In the genomic region with DNA sequence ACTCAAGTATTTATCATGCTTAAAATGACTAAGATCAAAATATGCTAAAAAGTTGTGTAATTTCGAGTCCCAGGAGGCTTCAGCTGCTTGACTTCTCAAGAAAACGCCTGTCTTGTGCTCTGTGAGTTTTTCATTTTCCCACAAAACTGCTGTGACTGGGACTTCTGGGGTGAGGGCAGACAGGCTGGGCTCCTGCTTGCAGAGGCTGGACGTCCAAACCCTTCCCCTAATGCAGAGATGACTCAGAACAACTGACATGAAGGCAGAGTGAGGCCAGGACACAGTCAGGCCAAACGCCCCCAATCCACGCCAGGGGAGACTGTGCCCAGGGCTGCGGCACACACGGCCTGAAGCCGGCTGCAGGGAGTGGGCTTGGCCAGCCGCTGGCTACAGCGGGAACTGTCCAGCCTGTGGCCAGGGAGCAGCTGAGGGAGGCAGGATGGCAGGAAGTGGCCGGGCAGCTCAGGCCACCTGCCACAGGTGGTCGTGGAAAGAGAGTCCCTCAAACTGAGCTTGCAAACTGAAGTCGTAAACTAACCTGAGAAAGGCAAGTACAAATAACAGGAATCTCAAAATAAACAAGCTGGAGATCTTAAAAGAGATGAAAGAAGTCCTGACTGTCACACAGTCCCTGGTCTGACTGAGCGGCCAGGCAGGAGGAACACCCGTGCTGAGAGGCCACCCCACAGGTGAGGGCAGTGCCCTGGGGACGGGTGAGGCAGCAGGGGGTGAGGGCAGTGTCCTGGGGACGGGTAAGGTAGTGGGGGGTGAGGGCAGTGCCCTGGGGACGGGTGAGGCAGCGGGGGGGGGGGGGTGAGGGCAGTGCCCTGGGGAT, we compare ENCODE assay signal across 14 cellular contexts. TPM values are rescaled to one million over a fixed set of nuclear protein-coding genes. Genes with fewer than 3 reads are reported as not detected.
A peak's percentile ranks its signal among the peaks of the same experiment; 100 is the strongest.
DNase-seq lines count a peak whose midpoint lies in the region; ATAC-seq and TF ChIP-seq lines count a peak whose summit lies in the region.
"Had no signal": no experiment of that assay in that cellular context is flagged by ENCODE, and none has a peak within 500 bp of the region (broad histone marks: within the 10 kb centered on the region; RNA-seq: fewer than 3 reads in every experiment).

No MANE protein-coding gene starts in this region.

- no peak overlapping the region for H3K4me3 ChIP-seq in BJ (ENCODE audit: low read depth, low read length)
- H3K4me3 ChIP-seq in MG63, result no peak overlapping the region
- no peak overlapping the region for H3K4me3 ChIP-seq in thyroid gland (replicated peaks in 1 of 3)

- intact Hi-C loops in posterior vena cava (cut with DNase I), result no loop called here
- intact Hi-C loops in thyroid gland (cut with DNase I), result no loop called here

- no peak for TF ChIP-seq POLR2A in thyroid gland (IDR thresholded peaks at IDR 0.05)

- H3K4me1 ChIP-seq in thyroid gland, result no peaks in the 10 kb centered on the region

- H3K27me3 ChIP-seq in BJ (ENCODE audit: control insufficient read depth, insufficient read depth, low read length), result no peaks in the 10 kb centered on the region
- H3K27me3 ChIP-seq in MG63, result no peaks in the 10 kb centered on the region
- no peaks in the 10 kb centered on the region for H3K27me3 ChIP-seq in thyroid gland

- POLR2A ChIA-PET in BJ (lab: Charles Lee), result no interaction called here

- H3K9me3 ChIP-seq in MG63, result no peaks in the 10 kb centered on the region
- no peaks in the 10 kb centered on the region for H3K9me3 ChIP-seq in thyroid gland

- 73 to 75% methylated on average over 14 to 19 of the region's 19 CpGs for WGBS in thyroid gland, 2 donors

- CTCF ChIA-PET in BJ (lab: Yijun Ruan, JAX), result interaction anchor here (0.6 to 0.9 kb wide), 2 partner anchors 47 to 367 kb away, joined by 4 read pairs; no protein-coding TSS in a partner anchor

- no peak for ATAC-seq in left lobe of liver

- peak overlapping the region in 1 of 3 donors; percentile 32 for H3K27ac ChIP-seq in thyroid gland

- no peaks in the 10 kb centered on the region; the same call in 1 of the 2 replicates for H3K36me3 ChIP-seq in BJ (ENCODE audit: control insufficient read depth, insufficient read depth, low read length)
- H3K36me3 ChIP-seq in MG63, result peaks cover 5% of the 10 kb centered on the region
- peaks cover 4 to 8% of the 10 kb centered on the region in 2 donors for H3K36me3 ChIP-seq in thyroid gland

- TF ChIP-seq CTCF in BJ (IDR thresholded peaks at IDR 0.05; ENCODE audit: insufficient read depth, low read depth, low read length), result no peak
- TF ChIP-seq CTCF in thyroid gland (IDR thresholded peaks at IDR 0.05), result no peak

- DNase-seq in BJ (ENCODE audit: low read depth), result peak; percentile 97
- peak; percentile 68 for DNase-seq in MG63
- DNase-seq in dedifferentiated amniotic fluid mesenchymal stem cell (ENCODE audit: extremely low spot score), result peak; percentile 86
- peak; percentile 81 for DNase-seq in posterior vena cava (ENCODE audit: low spot score)
- no peak for DNase-seq in NOMO-1 treated with dmso at 0.1 percent for 144 hours (lab: John Stamatoyannopoulos, UW; ENCODE audit: unreplicated experiment)
- DNase-seq in effector CD4-positive, alpha-beta T cell, result no peak
- DNase-seq in thyroid gland, result no peak
- DNase-seq in left lobe of liver (ENCODE audit: low spot score), result no peak
- DNase-seq: activated CD4-positive, alpha-beta memory T cell treated with anti-CD3 and anti-CD28 coated beads, Interleukin-2, amount 10 ng/mL, durations not matched to agents 7 days and 5 days; activated naive CD8-positive, alpha-beta T cell treated with anti-CD3 and anti-CD28 coated beads, Interleukin-2, amount 10 ng/mL, durations not matched to agents 7 days and 5 days; NCI-H2227 treated with DMSO at 0.1 percent for 48 hours had no signal

RNA-seq across cellular contexts. Expression of a gene that starts 21.3 kb away (rescaled TPM):
- 8.5 and 8.9 TPM in 2 replicates for polyA plus RNA-seq in BJ (2011; rRNA removed)
- polyA minus RNA-seq in BJ (2011; rRNA and poly(A)+ RNA removed), result 2.3 and 8.4 TPM in 2 replicates
- total RNA-seq in MG63 (2014; rRNA removed; shearing (Covaris generic); ENCODE audit: low replicate concordance), result 12.1 and 15.3 TPM in 2 replicates
- total RNA-seq in posterior vena cava (10 to 100 TPM; 10.0 to 16.4 TPM), thyroid gland (10 to 100 TPM; 33.2 to 72.7 (median 40.9) TPM), left lobe of liver (44.3 TPM)

RNA-seq across cellular contexts. Expression of a gene that starts 21.6 kb away (rescaled TPM):
- polyA plus RNA-seq in BJ (2011; rRNA removed), result 21.3 and 37.9 TPM in 2 replicates
- 16.2 and 27.7 TPM in 2 replicates for polyA minus RNA-seq in BJ (2011; rRNA and poly(A)+ RNA removed)
- 21.2 and 33.7 TPM in 2 replicates for total RNA-seq in MG63 (2014; rRNA removed; shearing (Covaris generic); ENCODE audit: low replicate concordance)
- total RNA-seq in posterior vena cava, result 10 to 100 TPM; 21.0 to 26.8 TPM
- 10 to 100 TPM; 46.5 to 57.5 (median 55.1) TPM for total RNA-seq in thyroid gland
- total RNA-seq in left lobe of liver, result 18.4 TPM

RNA-seq across cellular contexts. Expression of a gene that starts 25.3 kb away (rescaled TPM):
- not detected in 2 replicates for polyA plus RNA-seq in BJ (2011; rRNA removed)
- polyA minus RNA-seq in BJ (2011; rRNA and poly(A)+ RNA removed), result not detected in 2 replicates
- not detected in 2 replicates for total RNA-seq in MG63 (2014; rRNA removed; shearing (Covaris generic); ENCODE audit: low replicate concordance)
- total RNA-seq in posterior vena cava (not detected), thyroid gland (1 to 10 TPM in 3 of 4 donors, under 1 TPM in 1; 0.22 to 6.6 (median 3.9) TPM), left lobe of liver (not detected)
- total RNA-seq: activated CD4-positive, alpha-beta memory T cell treated with anti-CD3 and anti-CD28 coated beads, Interleukin-2, amount 10 ng/mL, durations not matched to agents 7 days and 5 days; activated naive CD8-positive, alpha-beta T cell treated with anti-CD3 and anti-CD28 coated beads, Interleukin-2, amount 10 ng/mL, durations not matched to agents 7 days and 5 days; liver; pulmonary artery endothelial cell had no signal
- polyA plus RNA-seq: esophagus, liver had no signal

RNA-seq across cellular contexts. Expression of a gene that starts 37.8 kb away (rescaled TPM):
- 0.06 TPM in 1 of 2 replicates, not detected in the other for polyA plus RNA-seq in BJ (2011; rRNA removed)
- polyA minus RNA-seq in BJ (2011; rRNA and poly(A)+ RNA removed), result not detected in 2 replicates
- total RNA-seq in MG63 (2014; rRNA removed; shearing (Covaris generic); ENCODE audit: low replicate concordance), result 2.3 TPM in 1 of 2 replicates, not detected in the other
- total RNA-seq in posterior vena cava, result not detected
- under 1 TPM in 1 of 4 donors, not detected in 3; 0.54 TPM for total RNA-seq in thyroid gland
- total RNA-seq in left lobe of liver, result not detected
- total RNA-seq: activated CD4-positive, alpha-beta memory T cell treated with anti-CD3 and anti-CD28 coated beads, Interleukin-2, amount 10 ng/mL, durations not matched to agents 7 days and 5 days; activated naive CD8-positive, alpha-beta T cell treated with anti-CD3 and anti-CD28 coated beads, Interleukin-2, amount 10 ng/mL, durations not matched to agents 7 days and 5 days; pulmonary artery endothelial cell had no signal
- polyA plus RNA-seq: liver had no signal

RNA-seq across cellular contexts. Expression of a gene that starts 53.7 kb away (rescaled TPM):
- polyA plus RNA-seq in BJ (2011; rRNA removed), result 84.0 and 118 TPM in 2 replicates
- 42.9 and 73.5 TPM in 2 replicates for polyA minus RNA-seq in BJ (2011; rRNA and poly(A)+ RNA removed)
- 71.0 and 84.5 TPM in 2 replicates for total RNA-seq in MG63 (2014; rRNA removed; shearing (Covaris generic); ENCODE audit: low replicate concordance)
- total RNA-seq in posterior vena cava, result 10 to 100 TPM; 55.5 to 77.9 TPM
- 10 to 100 TPM; 51.2 to 66.6 (median 53.6) TPM for total RNA-seq in thyroid gland
- 35.5 TPM for total RNA-seq in left lobe of liver

Comparison
In these comparisons a context has a peak if more than half of its experiments do, and no peak if none do; other contexts are left out.
1. DNase-seq: peak in BJ (single experiment), MG63 (single experiment), dedifferentiated amniotic fluid mesenchymal stem cell (single experiment) and posterior vena cava (single experiment); none in NOMO-1 treated with dmso at 0.1 percent for 144 hours (single experiment), effector CD4-positive, alpha-beta T cell (single experiment), thyroid gland (0 of 2) and left lobe of liver (single experiment).